ENCODE assay signal across 8 cellular contexts in the genomic region with DNA sequence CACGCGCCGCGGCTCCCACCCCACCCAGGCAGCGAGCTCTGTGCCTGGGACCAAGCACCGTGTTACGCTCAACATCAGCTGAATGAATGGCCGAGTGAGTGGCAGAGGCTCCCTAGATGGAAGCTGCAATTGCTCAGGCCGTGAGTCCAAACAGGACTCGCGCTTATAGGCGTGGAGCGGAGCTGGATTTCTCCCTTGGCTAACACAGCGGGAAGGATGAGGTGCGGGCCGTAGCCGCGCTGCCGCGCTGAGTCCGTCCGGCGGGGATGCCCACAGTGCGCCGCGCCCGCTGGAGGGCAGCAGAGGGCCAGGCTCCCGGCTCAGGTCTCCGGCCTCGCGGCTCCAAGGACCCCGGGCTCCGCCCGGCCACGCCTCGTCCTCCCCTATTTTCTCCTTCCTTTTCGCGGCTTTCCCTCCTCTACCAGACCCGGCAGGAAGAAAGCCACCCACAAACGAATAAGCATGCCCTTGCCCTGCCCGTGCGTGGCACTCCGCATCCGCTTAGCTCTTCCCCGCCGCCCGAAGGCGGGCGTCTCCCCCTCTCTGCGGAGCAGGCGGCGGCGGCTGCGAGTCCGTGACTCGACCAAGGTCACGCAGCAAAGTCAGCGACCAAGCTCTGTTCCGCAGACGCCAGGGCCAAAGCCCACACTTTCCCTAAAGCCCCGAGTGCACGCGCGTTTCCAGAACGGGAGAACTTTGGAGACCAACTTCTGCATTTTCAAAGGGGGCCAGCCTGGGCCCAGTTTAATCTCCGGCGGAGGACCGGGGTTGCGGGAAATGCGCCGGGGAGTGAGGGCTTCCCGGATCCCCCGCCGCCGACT. TPM values are rescaled to one million over a fixed set of nuclear protein-coding genes. Genes with fewer than 3 reads are reported as not detected.
DNase-seq lines count a peak whose midpoint lies in the region; ATAC-seq, FAIRE-seq and TF ChIP-seq lines count a peak whose summit lies in the region.

No MANE protein-coding gene starts in this region.

- H3K27ac ChIP-seq in ectodermal cell (ENCODE audit: insufficient read depth, low read depth, low read length, poor library complexity, severe bottlenecking) (no peak overlapping the region), lung (ENCODE audit: low read depth in 1 of 2, low read length in 1 of 2) (peak overlapping the region in 1 of 2 donors; percentile 32)

- peaks cover 80% of the 10 kb centered on the region for H3K27me3 ChIP-seq in ectodermal cell (ENCODE audit: control insufficient read depth, insufficient read depth, low read length, poor library complexity, severe bottlenecking)
- no peaks in the 10 kb centered on the region for H3K27me3 ChIP-seq in lung (ENCODE audit: control insufficient read depth, insufficient read depth)

- peak; percentile 55 for TF ChIP-seq CTCF in lung (IDR thresholded peaks at IDR 0.05; ENCODE audit: control extremely low read depth, extremely low read depth)

- H3K4me3 ChIP-seq in ectodermal cell (ENCODE audit: insufficient read depth, low read depth, low read length) (peak overlapping the region; percentile 42), lung (peak overlapping the region; percentile 29)

- H3K4me1 ChIP-seq in ectodermal cell (ENCODE audit: control insufficient read depth, insufficient read depth, low read length) = no peaks in the 10 kb centered on the region
- H3K4me1 ChIP-seq in lung (ENCODE audit: control insufficient read depth in 2 of 2, insufficient read depth in 2 of 2, low read length in 2 of 2) = peaks cover 0 to 6% of the 10 kb centered on the region in 2 donors

- peak; percentile 63 for FAIRE-seq in GM18507 (lab: Jason Lieb, UNC)

- no peaks in the 10 kb centered on the region for H3K9me3 ChIP-seq in ectodermal cell (ENCODE audit: control insufficient read depth, low read length)
- no peaks in the 10 kb centered on the region for H3K9me3 ChIP-seq in lung (ENCODE audit: control insufficient read depth in 2 of 2, insufficient read depth in 1 of 2, low read length in 1 of 2)

- ATAC-seq in HG03103 (IDR thresholded peaks at IDR 0.05; ENCODE audit: low read depth, unreplicated experiment) (peak; percentile 77), lung (ENCODE audit: insufficient read depth, low FRiP score) (peak; percentile 97)

- H3K36me3 ChIP-seq in ectodermal cell (ENCODE audit: control insufficient read depth, insufficient read depth, low read length) (no peaks in the 10 kb centered on the region), lung (ENCODE audit: control insufficient read depth in 2 of 2, insufficient read depth in 2 of 2, low read length in 2 of 2) (no peaks in the 10 kb centered on the region)

- WGBS in ectodermal cell, 2 experiments = 2 to 3% methylated on average over 75 of the region's 75 CpGs
- 1% methylated on average over 65 to 75 of the region's 75 CpGs for WGBS in lung, 2 donors

- DNase-seq in 8988T (peak; percentile 98), GM18507 (ENCODE audit: extremely low spot score, insufficient read length, low read depth) (peak; percentile 64), NCI-H460 (ENCODE audit: extremely low read depth, low read depth) (peak; percentile 83), lung (ENCODE audit: low spot score) (peak; percentile 81)
- DNase-seq in activated CD4-positive, alpha-beta T cell treated with anti-CD3 and anti-CD28 coated beads, Interleukin-2, amount 50 U/mL, for 4 hours = peak; percentile 31 to 35
- DNase-seq in stimulated activated CD4-positive, alpha-beta T cell treated with anti-CD3 and anti-CD28 coated beads, Interleukin-4, amount 100 ng/mL, for 4 hours = peak; percentile 30 to 69

RNA-seq across cellular contexts. Expression of gene KCNIP3, which starts 48.5 kb away (rescaled TPM):
- 3.8 and 4.5 TPM in 2 replicates for total RNA-seq in NCI-H460 (2014; rRNA removed; shearing (Covaris generic))
- 15.0 and 18.6 TPM in 2 replicates for polyA plus RNA-seq in NCI-H460 (2014; cell fraction: nucleus; rRNA removed)
- polyA plus RNA-seq in ectodermal cell (2013, experiment 1 of 4) = 2.3 TPM
- polyA plus RNA-seq in ectodermal cell (2013, experiment 2 of 4) = 3.1 TPM
- polyA plus RNA-seq in ectodermal cell (2013, experiment 3 of 4) = 5.2 TPM
- polyA plus RNA-seq in ectodermal cell (2013, experiment 4 of 4) = 2.9 TPM
- total RNA-seq in lung = 1 to 10 TPM; 1.8 to 2.4 TPM
- polyA plus RNA-seq in lung = 1 to 10 TPM; 1.8 to 2.7 TPM

RNA-seq across cellular contexts. Expression of gene FAHD2A, which starts 56.9 kb away (rescaled TPM):
- total RNA-seq in NCI-H460 (2014; rRNA removed; shearing (Covaris generic)) = 35.2 and 35.5 TPM in 2 replicates
- 52.8 and 94.0 TPM in 2 replicates for polyA plus RNA-seq in NCI-H460 (2014; cell fraction: nucleus; rRNA removed)
- polyA plus RNA-seq in ectodermal cell (2013, experiment 1 of 4) = 27.4 TPM
- 26.5 TPM for polyA plus RNA-seq in ectodermal cell (2013, experiment 2 of 4)
- 25.3 TPM for polyA plus RNA-seq in ectodermal cell (2013, experiment 3 of 4)
- 28.1 TPM for polyA plus RNA-seq in ectodermal cell (2013, experiment 4 of 4)
- 10 to 100 TPM; 20.8 to 38.3 TPM for total RNA-seq in lung
- 10 to 100 TPM; 12.6 to 18.3 TPM for polyA plus RNA-seq in lung

Comparison
In these comparisons a context has a peak if more than half of its experiments do, and no peak if none do; other contexts are left out.
1. DNase-seq: peak in every context shown above with its lines; median percentile 98 in 8988T; 83 in NCI-H460; 81 in lung; 64 in GM18507; 50 in stimulated activated CD4-positive, alpha-beta T cell treated with anti-CD3 and anti-CD28 coated beads, Interleukin-4, amount 100 ng/mL, for 4 hours; 33 in activated CD4-positive, alpha-beta T cell treated with anti-CD3 and anti-CD28 coated beads, Interleukin-2, amount 50 U/mL, for 4 hours.